In the genomic region with DNA sequence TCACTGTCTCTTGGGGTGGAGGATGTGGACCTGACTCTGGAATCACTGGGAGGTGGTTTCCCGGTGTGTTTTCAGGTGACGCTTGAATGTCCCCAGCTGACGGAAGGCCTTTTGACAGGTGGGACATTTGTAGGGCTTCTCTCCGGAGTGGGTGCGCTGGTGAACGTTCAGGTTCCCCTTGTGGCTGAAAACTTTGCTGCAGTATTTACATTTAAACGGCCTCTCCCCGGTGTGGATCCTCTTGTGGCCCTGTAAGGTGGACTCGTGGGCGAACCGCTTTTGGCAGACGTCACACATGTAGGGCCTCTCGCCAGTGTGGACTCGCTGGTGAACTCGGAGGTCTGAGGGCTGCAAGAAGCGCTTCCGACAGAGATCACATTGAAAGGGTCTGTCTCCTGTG, we compare ENCODE assay signal across 20 cellular contexts. TPM values are rescaled to one million over a fixed set of nuclear protein-coding genes. Genes with fewer than 3 reads are reported as not detected.
DNase-seq lines count a peak whose midpoint lies in the region; ATAC-seq and TF ChIP-seq lines count a peak whose summit lies in the region.
"Had no signal": no experiment of that assay in that cellular context is flagged by ENCODE, and none has a peak within 500 bp of the region (broad histone marks: within the 10 kb centered on the region; RNA-seq: fewer than 3 reads in every experiment).

No MANE protein-coding gene starts in this region.

- H3K4me1 Mint-ChIP-seq in GM23338, result no peaks in the 10 kb centered on the region
- peaks cover 10% of the 10 kb centered on the region for H3K4me1 Mint-ChIP-seq in activated CD4-positive, alpha-beta T cell treated with anti-CD3 and anti-CD28 coated beads, Interleukin-2, amount 10 ng/mL, durations not matched to agents 7 days and 5 days

- TF ChIP-seq POLR2A in adrenal gland (IDR thresholded peaks at IDR 0.05), result no peak

- no peaks in the 10 kb centered on the region for H3K9me2 ChIP-seq in GM23338 (ENCODE audit: insufficient read depth)

- H3K4me3 ChIP-seq in GM06990 (replicated peaks; ENCODE audit: low read depth, low read length), result no peak overlapping the region
- H3K4me3 ChIP-seq in GM23338, result no peak overlapping the region
- no peak overlapping the region for H3K4me3 ChIP-seq in Panc1 (ENCODE audit: low read depth in 2 of 2, low read length in 2 of 2)
- no peak overlapping the region for H3K4me3 ChIP-seq in adrenal gland
- H3K4me3 ChIP-seq: BLaER1 had no signal

- no peaks in the 10 kb centered on the region for H3F3A ChIP-seq in GM23338 (replicated peaks; ENCODE audit: low read depth)

- no peaks in the 10 kb centered on the region for H3K27me3 ChIP-seq in GM06990 (replicated peaks; ENCODE audit: control insufficient read depth, insufficient read depth, low read length)
- no peaks in the 10 kb centered on the region for H3K27me3 ChIP-seq in GM23338 (ENCODE audit: insufficient read depth)
- H3K27me3 ChIP-seq in Panc1 (ENCODE audit: control insufficient read depth, insufficient read depth, low read length), result no peaks in the 10 kb centered on the region
- no peaks in the 10 kb centered on the region for H3K27me3 ChIP-seq in adrenal gland
- H3K27me3 ChIP-seq: BLaER1 had no signal

- no peak overlapping the region for H3K4me2 ChIP-seq in GM23338
- H3K4me2 ChIP-seq: BLaER1 had no signal

- H3K36me3 ChIP-seq in GM06990 (ENCODE audit: control insufficient read depth, insufficient read depth, low read length) (no peaks in the 10 kb centered on the region), GM23338 (ENCODE audit: insufficient read depth) (no peaks in the 10 kb centered on the region), Panc1 (ENCODE audit: control insufficient read depth, insufficient read depth, low read length) (no peaks in the 10 kb centered on the region), adrenal gland (replicated peaks in 1 of 2) (no peaks in the 10 kb centered on the region)
- H3K36me3 ChIP-seq: BLaER1 had no signal

- no TSS peak for BruUV-seq in Panc1 (replicated peaks; lab: Mats Ljungman, UMichigan)

- POLR2A ChIA-PET in Panc1 (lab: Charles Lee), result no interaction called here
- POLR2A ChIA-PET in activated CD4-positive, alpha-beta T cell treated with anti-CD3 and anti-CD28 coated beads, Interleukin-2, amount 10 ng/mL, durations not matched to agents 7 days and 5 days (lab: Charles Lee), result no interaction called here

- in situ Hi-C loops in Panc1 (cut with HindIII; ENCODE audit: low pct_unique_long_range_greater_than_20kb, low sequenced_read_pairs), result no loop called here

- H3K27me3 Mint-ChIP-seq in GM23338 (ENCODE audit: insufficient read depth, low read depth, poor library complexity), result peaks cover 17% of the 10 kb centered on the region
- peaks cover 4% of the 10 kb centered on the region for H3K27me3 Mint-ChIP-seq in activated CD4-positive, alpha-beta T cell treated with anti-CD3 and anti-CD28 coated beads, Interleukin-2, amount 10 ng/mL, durations not matched to agents 7 days and 5 days

- no peak overlapping the region for H3K27ac Mint-ChIP-seq in GM23338
- no peak overlapping the region for H3K27ac Mint-ChIP-seq in activated CD4-positive, alpha-beta T cell treated with anti-CD3 and anti-CD28 coated beads, Interleukin-2, amount 10 ng/mL, durations not matched to agents 7 days and 5 days
- H3K27ac Mint-ChIP-seq: IgD-negative memory B cell; T-helper 1 cell treated with Interleukin-12 subunit alpha and Interleukin-12 subunit beta and Interleukin-4 antibody, amounts not matched to agents 30 μg/mL and 1 μg/mL, for 36 hours had no signal

- H3K79me2 ChIP-seq in GM23338 (replicated peaks; ENCODE audit: insufficient read depth), result no peaks in the 10 kb centered on the region

- ATAC-seq in GM23338, result peak; percentile 65
- ATAC-seq in Panc1, result peak; percentile 42; the same call in 1 of the 2 replicates
- ATAC-seq: Right ventricle myocardium inferior had no signal

- H3K4me1 ChIP-seq in GM23338 (ENCODE audit: insufficient read depth), result no peaks in the 10 kb centered on the region
- H3K4me1 ChIP-seq in Panc1 (ENCODE audit: control insufficient read depth, insufficient read depth, low read length), result no peaks in the 10 kb centered on the region
- no peaks in the 10 kb centered on the region for H3K4me1 ChIP-seq in adrenal gland (replicated peaks in 1 of 2)

- H3K9me3 ChIP-seq in Panc1 (ENCODE audit: control insufficient read depth, insufficient read depth, low read depth, low read length) (no peaks in the 10 kb centered on the region), adrenal gland (replicated peaks in 1 of 3) (no peaks in the 10 kb centered on the region)
- H3K9me3 ChIP-seq: BLaER1 had no signal

- CTCF ChIA-PET in Panc1 (lab: Charles Lee), result interaction anchor here (0.6 kb wide), 1 partner anchor 81 kb away, joined by 4 read pairs; no protein-coding TSS in a partner anchor
- CTCF ChIA-PET in activated CD4-positive, alpha-beta T cell treated with anti-CD3 and anti-CD28 coated beads, Interleukin-2, amount 10 ng/mL, durations not matched to agents 7 days and 5 days (lab: Charles Lee), result no interaction called here

- no peak for DNase-seq in GM06990 (ENCODE audit: extremely low read depth, insufficient read length)
- DNase-seq in GM23338 (ENCODE audit: low spot score), result peak; percentile 56
- DNase-seq in Panc1 (ENCODE audit: low read depth, low spot score), result no peak
- DNase-seq in left kidney (ENCODE audit: low read depth, low spot score), result peak; percentile 21
- no peak for DNase-seq in activated CD4-positive, alpha-beta T cell treated with anti-CD3 and anti-CD28 coated beads, Interleukin-2, amount 10 ng/mL, durations not matched to agents 7 days and 5 days
- DNase-seq in GM20000 (ENCODE audit: low spot score), result no peak
- no peak for DNase-seq in occipital lobe (lab: John Stamatoyannopoulos, UW)
- no peak for DNase-seq in adrenal gland
- DNase-seq: DMS153; HCEC 1CT; MV-4-11; NCI-H1436; NCI-H2081; NCI-H2227 treated with DMSO at 0.1 percent for 48 hours; NCI-H526; NK-92 treated with Interleukin-12 subunit alpha and Interleukin-12 subunit beta, amount 100 ng/mL, for 24 hours had no signal

- H3K36me3 Mint-ChIP-seq in GM23338 (ENCODE audit: low read depth), result no peaks in the 10 kb centered on the region
- no peaks in the 10 kb centered on the region for H3K36me3 Mint-ChIP-seq in activated CD4-positive, alpha-beta T cell treated with anti-CD3 and anti-CD28 coated beads, Interleukin-2, amount 10 ng/mL, durations not matched to agents 7 days and 5 days (ENCODE audit: low read depth)
- H3K36me3 Mint-ChIP-seq: IgD-negative memory B cell had no signal

- intact Hi-C loops in Panc1 (cut with micrococcal nuclease; ENCODE audit: unreplicated experiment) (no loop called here), adrenal gland (cut with DNase I) (no loop called here)

- TF ChIP-seq CTCF in GM06990 (IDR thresholded peaks at IDR 0.05; ENCODE audit: insufficient read depth, low read length, poor library complexity, severe bottlenecking) (peak; percentile 14), GM23338 (conservative IDR thresholded peaks at IDR 0.05; ENCODE audit: low read depth in 2 of 2) (peak in 1 of 2 experiments; percentile 23; a peak in 1 of 4 replicates), Panc1 (IDR thresholded peaks at IDR 0.05) (no peak), GM20000 (IDR thresholded peaks at IDR 0.05; ENCODE audit: extremely low read depth, missing control alignments) (no peak), adrenal gland (IDR thresholded peaks at IDR 0.05) (no peak)

- no peak overlapping the region for H3K27ac ChIP-seq in GM23338 (ENCODE audit: low read depth)
- no peak overlapping the region for H3K27ac ChIP-seq in Panc1 (ENCODE audit: low read length)
- no peak overlapping the region for H3K27ac ChIP-seq in adrenal gland
- H3K27ac ChIP-seq: BLaER1 had no signal

- H3K4me3 Mint-ChIP-seq in GM23338, result no peak overlapping the region
- H3K4me3 Mint-ChIP-seq in activated CD4-positive, alpha-beta T cell treated with anti-CD3 and anti-CD28 coated beads, Interleukin-2, amount 10 ng/mL, durations not matched to agents 7 days and 5 days, result no peak overlapping the region
- H3K4me3 Mint-ChIP-seq: IgD-negative memory B cell; T-helper 1 cell treated with Interleukin-12 subunit alpha and Interleukin-12 subunit beta and Interleukin-4 antibody, amounts not matched to agents 30 μg/mL and 1 μg/mL, for 36 hours had no signal

- no peaks in the 10 kb centered on the region for H4K20me1 ChIP-seq in GM23338 (replicated peaks; ENCODE audit: insufficient read depth)
- H4K20me1 ChIP-seq: BLaER1 had no signal

- peaks cover 2% of the 10 kb centered on the region; the same call in 1 of the 3 replicates for H3K9me3 Mint-ChIP-seq in GM23338
- no peaks in the 10 kb centered on the region for H3K9me3 Mint-ChIP-seq in activated CD4-positive, alpha-beta T cell treated with anti-CD3 and anti-CD28 coated beads, Interleukin-2, amount 10 ng/mL, durations not matched to agents 7 days and 5 days
- H3K9me3 Mint-ChIP-seq: IgD-negative memory B cell; T-helper 1 cell treated with Interleukin-12 subunit alpha and Interleukin-12 subunit beta and Interleukin-4 antibody, amounts not matched to agents 30 μg/mL and 1 μg/mL, for 36 hours had no signal

- WGBS in adrenal gland, 4 donors, result 75 to 85% (median 81%) methylated on average over 17 of the region's 17 CpGs

- no peak overlapping the region for H2AFZ ChIP-seq in GM23338

RNA-seq across cellular contexts. Expression of a gene that starts 7.8 kb away (rescaled TPM):
- total RNA-seq in GM23338 (2014; rRNA removed; shearing (Covaris generic)), result 0.10 TPM in 1 of 2 replicates, not detected in the other
- polyA plus RNA-seq in GM23338 (2016; fragmentation: Nextera tagmentation; extraction: Ambion mirVana) (not detected in 2 replicates), adrenal gland (under 1 TPM in 2 of 3 donors, not detected in 1; 0.09 to 0.13 TPM)
- total RNA-seq in Panc1 (2021; ENCODE audit: unreplicated experiment) (not detected), occipital lobe (not detected), adrenal gland (under 1 TPM in 2 of 8 donors, not detected in 6; 0.11 to 0.19 TPM)
- not detected for polyA plus RNA-seq in Panc1 (2012; ENCODE audit: insufficient read length)
- total RNA-seq in activated CD4-positive, alpha-beta T cell treated with anti-CD3 and anti-CD28 coated beads, Interleukin-2, amount 10 ng/mL, durations not matched to agents 7 days and 5 days, result not detected
- total RNA-seq: Right ventricle myocardium inferior had no signal

RNA-seq across cellular contexts. Expression of a gene that starts 12.3 kb away (rescaled TPM):
- total RNA-seq in GM23338 (2014; rRNA removed; shearing (Covaris generic)), result not detected in 2 replicates
- not detected in 2 replicates for polyA plus RNA-seq in GM23338 (2016; fragmentation: Nextera tagmentation; extraction: Ambion mirVana)
- total RNA-seq in Panc1 (2021; ENCODE audit: unreplicated experiment), result not detected
- not detected for polyA plus RNA-seq in Panc1 (2012; ENCODE audit: insufficient read length)
- not detected for total RNA-seq in activated CD4-positive, alpha-beta T cell treated with anti-CD3 and anti-CD28 coated beads, Interleukin-2, amount 10 ng/mL, durations not matched to agents 7 days and 5 days
- not detected for total RNA-seq in occipital lobe
- total RNA-seq in adrenal gland, result not detected
- not detected for polyA plus RNA-seq in adrenal gland
- total RNA-seq: Right ventricle myocardium inferior had no signal
- polyA plus RNA-seq: IgD-negative memory B cell had no signal

RNA-seq across cellular contexts. Expression of a gene that starts 14.0 kb away (rescaled TPM):
- not detected in 2 replicates for total RNA-seq in GM23338 (2014; rRNA removed; shearing (Covaris generic))
- not detected in 2 replicates for polyA plus RNA-seq in GM23338 (2016; fragmentation: Nextera tagmentation; extraction: Ambion mirVana)
- not detected for total RNA-seq in Panc1 (2021; ENCODE audit: unreplicated experiment)
- not detected for polyA plus RNA-seq in Panc1 (2012; ENCODE audit: insufficient read length)
- total RNA-seq in activated CD4-positive, alpha-beta T cell treated with anti-CD3 and anti-CD28 coated beads, Interleukin-2, amount 10 ng/mL, durations not matched to agents 7 days and 5 days, result not detected
- total RNA-seq in occipital lobe, result not detected
- not detected for total RNA-seq in adrenal gland
- polyA plus RNA-seq in adrenal gland, result not detected
- total RNA-seq: Right ventricle myocardium inferior had no signal
- polyA plus RNA-seq: IgD-negative memory B cell had no signal

RNA-seq across cellular contexts. Expression of a gene that starts 48.7 kb away (rescaled TPM):
- 58.5 and 60.5 TPM in 2 replicates for total RNA-seq in GM23338 (2014; rRNA removed; shearing (Covaris generic))
- polyA plus RNA-seq in GM23338 (2016; fragmentation: Nextera tagmentation; extraction: Ambion mirVana) (23.6 and 25.1 TPM in 2 replicates), adrenal gland (10 to 100 TPM in 2 of 3 donors, 1 to 10 TPM in 1; 7.2 to 63.9 (median 39.4) TPM)
- total RNA-seq in Panc1 (2021; ENCODE audit: unreplicated experiment) (81.5 TPM), occipital lobe (11.1 TPM), adrenal gland (10 to 100 TPM; 19.5 to 66.3 (median 35.8) TPM)
- polyA plus RNA-seq in Panc1 (2012; ENCODE audit: insufficient read length), result 95.0 TPM
- 10 to 100 TPM; 26.5 to 34.6 TPM for total RNA-seq in activated CD4-positive, alpha-beta T cell treated with anti-CD3 and anti-CD28 coated beads, Interleukin-2, amount 10 ng/mL, durations not matched to agents 7 days and 5 days

Comparison
In these comparisons a context has a peak if more than half of its experiments do, and no peak if none do; other contexts are left out.
1. DNase-seq: peak in GM23338 (single experiment) and left kidney (single experiment); none in GM06990 (single experiment), Panc1 (single experiment), activated CD4-positive, alpha-beta T cell treated with anti-CD3 and anti-CD28 coated beads, Interleukin-2, amount 10 ng/mL, durations not matched to agents 7 days and 5 days (single experiment), GM20000 (single experiment), occipital lobe (single experiment) and adrenal gland (0 of 7).